8 cellular contexts compared by ENCODE assay signal in the genomic region with DNA sequence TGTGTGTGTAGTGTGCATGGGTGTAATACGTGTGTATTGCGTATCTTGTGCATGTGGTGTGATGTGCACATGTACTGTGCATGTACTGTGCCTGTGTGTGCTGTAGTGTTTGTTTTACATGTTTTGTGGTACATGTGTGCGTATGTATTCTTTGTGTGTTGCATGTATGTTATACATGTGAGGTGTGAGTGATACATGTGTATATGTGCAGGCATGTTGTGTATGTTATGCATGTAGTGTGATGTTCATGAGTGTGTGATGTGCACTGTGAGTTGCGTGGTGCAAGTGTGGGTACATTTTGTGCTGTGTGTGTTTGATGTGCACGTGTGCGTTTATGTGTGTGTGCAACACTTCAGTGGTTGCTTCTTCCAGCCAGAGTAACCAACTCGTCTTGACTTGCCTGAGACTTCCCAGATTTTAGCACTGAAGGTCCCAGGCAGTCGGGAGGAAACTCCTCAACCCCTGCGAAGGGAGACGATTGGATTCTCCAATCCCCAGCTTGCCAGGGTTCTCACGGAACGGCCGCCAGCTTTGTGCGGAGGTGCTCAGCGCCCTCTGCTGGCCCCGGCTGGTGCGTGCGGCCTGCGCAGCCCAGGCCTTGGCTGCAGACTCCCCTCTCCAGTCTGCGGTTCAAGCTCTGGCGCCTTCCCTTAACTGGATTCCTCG. TPM values are rescaled to one million over a fixed set of nuclear protein-coding genes. Genes with fewer than 3 reads are reported as not detected.
DNase-seq lines count a peak whose midpoint lies in the region; ATAC-seq and FAIRE-seq lines count a peak whose summit lies in the region.

No MANE protein-coding gene starts in this region.

- H3K27ac ChIP-seq in mesenchymal stem cell (ENCODE audit: low read length, poor library complexity, severe bottlenecking), result no peak overlapping the region

- peaks cover 0 to 25% of the 10 kb centered on the region in 2 experiments for H3K36me3 ChIP-seq in mesenchymal stem cell (ENCODE audit: control insufficient read depth in 1 of 2, insufficient read depth in 2 of 2, low read depth in 1 of 2, low read length in 2 of 2)

- peak overlapping the region; percentile 2 to 88 for H2BK12ac ChIP-seq in mesenchymal stem cell (ENCODE audit: low read length in 2 of 2)

- H4K91ac ChIP-seq in mesenchymal stem cell (ENCODE audit: low read length), result no peak overlapping the region

- FAIRE-seq in GM18507 (lab: Jason Lieb, UNC), result peak; percentile 55

- H3K18ac ChIP-seq in mesenchymal stem cell (ENCODE audit: low read depth in 1 of 2, low read length in 2 of 2), result peak overlapping the region in 1 of 2 experiments; percentile 88

- peak overlapping the region in 1 of 2 experiments; percentile 76 for H3K4ac ChIP-seq in mesenchymal stem cell (ENCODE audit: low read depth in 1 of 2, low read length in 2 of 2)

- no peaks in the 10 kb centered on the region for H3K9me3 ChIP-seq in mesenchymal stem cell (ENCODE audit: control insufficient read depth, low read length)

- H3K4me2 ChIP-seq in mesenchymal stem cell (ENCODE audit: low read length, poor library complexity, severe bottlenecking), result no peak overlapping the region

- no peak overlapping the region for H3K23ac ChIP-seq in mesenchymal stem cell (ENCODE audit: low read length in 2 of 2)

- WGBS in mesenchymal stem cell, result 24% methylated on average over 22 of the region's 22 CpGs

- no peak overlapping the region for H2BK120ac ChIP-seq in mesenchymal stem cell (ENCODE audit: low read depth, low read length)

- H3K4me3 ChIP-seq in mesenchymal stem cell (ENCODE audit: insufficient read depth in 1 of 2, low read depth in 1 of 2, low read length in 2 of 2), result peak overlapping the region in 1 of 2 experiments; percentile 79

- DNase-seq in GM18507 (ENCODE audit: extremely low spot score, insufficient read length, low read depth) (peak; percentile 54), dermis microvascular lymphatic vessel endothelial cell (ENCODE audit: low read depth in 2 of 2) (peak; percentile 36 to 75), mesenchymal stem cell (peak; percentile 88), cerebellar nuclear complex (lab: John Stamatoyannopoulos, UW) (no peak)
- DNase-seq in activated CD4-positive, alpha-beta T cell treated with anti-CD3 and anti-CD28 coated beads for 24 hours (ENCODE audit: low read depth in 2 of 2), result peak; percentile 42 to 64
- DNase-seq in stimulated activated CD8-positive, alpha-beta memory T cell treated with anti-CD3 and anti-CD28 coated beads, Interleukin-15, amount 100 ng/mL, for 48 hours (ENCODE audit: low read depth in 2 of 2), result peak; percentile 45 to 48

- ATAC-seq in HG03159 (IDR thresholded peaks at IDR 0.05; ENCODE audit: unreplicated experiment) (peak; percentile 75), HG02588 (IDR thresholded peaks at IDR 0.05; ENCODE audit: unreplicated experiment) (no peak)

- H3K27me3 ChIP-seq in mesenchymal stem cell (ENCODE audit: control insufficient read depth in 1 of 2, insufficient read depth in 1 of 2, low read length in 2 of 2), result no peaks in the 10 kb centered on the region

- H2BK15ac ChIP-seq in mesenchymal stem cell (ENCODE audit: low read depth, poor library complexity, severe bottlenecking), result no peak overlapping the region

- no peak overlapping the region for H2AK5ac ChIP-seq in mesenchymal stem cell (ENCODE audit: low read length, severe bottlenecking)

- peaks cover 14% of the 10 kb centered on the region for H3K4me1 ChIP-seq in mesenchymal stem cell (ENCODE audit: control insufficient read depth, insufficient read depth, low read depth, low read length)

- H3K14ac ChIP-seq in mesenchymal stem cell (ENCODE audit: low read length in 2 of 2), result peak overlapping the region in 1 of 2 experiments; percentile 95

- H2BK5ac ChIP-seq in mesenchymal stem cell (ENCODE audit: low read depth, low read length, poor library complexity, severe bottlenecking), result no peak overlapping the region

- peak overlapping the region; percentile 57 for H2AFZ ChIP-seq in mesenchymal stem cell (ENCODE audit: low read depth, low read length)

- no peaks in the 10 kb centered on the region for H3K79me1 ChIP-seq in mesenchymal stem cell (replicated peaks; ENCODE audit: low read length, poor library complexity, severe bottlenecking)

- peak overlapping the region; percentile 87 for H3K9ac ChIP-seq in mesenchymal stem cell (ENCODE audit: low read length)

- no peak overlapping the region for H4K8ac ChIP-seq in mesenchymal stem cell (ENCODE audit: low read length)

RNA-seq across cellular contexts. Expression of gene GALNT15, which starts 3.6 kb away (rescaled TPM):
- total RNA-seq in dermis microvascular lymphatic vessel endothelial cell, result 29.1 and 98.9 TPM in 2 replicates
- 0.69 TPM for polyA plus RNA-seq in mesenchymal stem cell (2013, experiment 1 of 2)
- 0.86 TPM for polyA plus RNA-seq in mesenchymal stem cell (2013, experiment 2 of 2)

Comparison
In these comparisons a context has a peak if more than half of its experiments do, and no peak if none do; other contexts are left out.
1. DNase-seq: peak in GM18507 (single experiment), activated CD4-positive, alpha-beta T cell treated with anti-CD3 and anti-CD28 coated beads for 24 hours (2 of 2), dermis microvascular lymphatic vessel endothelial cell (2 of 2), mesenchymal stem cell (single experiment) and stimulated activated CD8-positive, alpha-beta memory T cell treated with anti-CD3 and anti-CD28 coated beads, Interleukin-15, amount 100 ng/mL, for 48 hours (2 of 2); none in cerebellar nuclear complex (0 of 2).